22 cellular contexts compared by ENCODE assay signal in the genomic region with DNA sequence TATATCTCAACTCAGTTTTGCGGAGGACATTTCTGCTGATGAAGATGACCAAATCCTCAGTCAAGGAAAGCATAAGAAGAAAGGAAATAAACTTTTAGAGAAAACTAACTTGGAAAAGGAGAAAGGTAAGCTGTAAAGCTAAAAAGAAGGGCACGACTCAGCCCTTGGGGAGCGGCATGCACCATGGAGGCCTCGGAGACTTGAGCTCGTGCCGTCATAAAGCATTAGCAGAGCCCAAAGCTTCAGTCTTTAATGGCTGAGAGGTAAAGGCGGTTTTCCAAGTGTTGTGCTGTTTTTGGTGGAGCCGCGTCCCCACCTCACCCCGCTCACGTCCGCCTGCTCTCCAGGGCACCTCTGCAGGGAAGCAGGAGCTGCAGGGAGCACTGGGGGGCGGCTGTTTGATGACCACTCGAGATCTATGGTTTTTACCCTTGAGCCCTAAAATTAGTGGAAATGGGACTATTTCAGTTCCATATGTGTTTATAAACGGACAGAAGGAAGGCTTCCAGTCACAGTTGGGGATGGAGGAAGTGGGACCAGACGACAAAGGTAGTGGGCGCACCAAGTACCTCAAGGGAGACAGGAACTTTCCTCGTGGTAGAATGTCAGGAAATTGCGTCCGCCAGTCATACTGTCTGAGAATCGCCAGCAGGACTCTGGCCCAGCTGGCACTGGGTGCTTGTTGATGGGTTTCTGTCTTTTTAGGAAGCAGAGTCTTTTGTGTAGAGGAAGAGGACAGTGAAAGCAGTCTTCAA. TPM values are rescaled to one million over a fixed set of nuclear protein-coding genes. Genes with fewer than 3 reads are reported as not detected.
DNase-seq lines count a peak whose midpoint lies in the region; ATAC-seq and TF ChIP-seq lines count a peak whose summit lies in the region.
"Had no signal": no experiment of that assay in that cellular context is flagged by ENCODE, and none has a peak within 500 bp of the region (broad histone marks: within the 10 kb centered on the region; RNA-seq: fewer than 3 reads in every experiment).

No MANE protein-coding gene starts in this region.

- no peak for TF ChIP-seq POLR2A in spleen (IDR thresholded peaks at IDR 0.05)

- H3K9me3 ChIP-seq in spleen = no peaks in the 10 kb centered on the region
- H3K9me3 ChIP-seq: ascending aorta, esophagus muscularis mucosa, psoas muscle had no signal

- WGBS in spleen, 5 donors = 81 to 92% (median 86%) methylated on average over 21 of the region's 21 CpGs

- H3K4me1 ChIP-seq in spleen = peaks cover 0 to 27% (median 12%) of the 10 kb centered on the region in 6 donors
- no peaks in the 10 kb centered on the region for H3K4me1 ChIP-seq in foreskin keratinocyte
- H3K4me1 ChIP-seq: ascending aorta, psoas muscle had no signal

- intact Hi-C loops in spleen (cut with DNase I; ENCODE audit: low total_unique reads) = no loop called here

- no peaks in the 10 kb centered on the region for H3K9me3 Mint-ChIP-seq in activated T-cell treated with anti-CD3 and anti-CD28 coated beads, Interleukin-2, amount 50 U/mL, for 72 hours
- H3K9me3 Mint-ChIP-seq in central memory CD8-positive, alpha-beta T cell = no peaks in the 10 kb centered on the region
- H3K9me3 Mint-ChIP-seq in osteocyte (ENCODE audit: unreplicated experiment) = no peaks in the 10 kb centered on the region
- H3K9me3 Mint-ChIP-seq: HFFc6, nephron progenitor cell had no signal

- no peaks in the 10 kb centered on the region for H3K27me3 Mint-ChIP-seq in activated T-cell treated with anti-CD3 and anti-CD28 coated beads, Interleukin-2, amount 50 U/mL, for 72 hours (ENCODE audit: low read depth)
- no peaks in the 10 kb centered on the region for H3K27me3 Mint-ChIP-seq in central memory CD8-positive, alpha-beta T cell
- no peaks in the 10 kb centered on the region for H3K27me3 Mint-ChIP-seq in osteocyte (ENCODE audit: unreplicated experiment)
- H3K27me3 Mint-ChIP-seq: activated CD4-positive, alpha-beta T cell treated with anti-CD3 and anti-CD28 coated beads for 36 hours had no signal

- ATAC-seq in activated T-cell treated with anti-CD3 and anti-CD28 coated beads, Interleukin-2, amount 50 U/mL, for 72 hours (replicated peaks in 1 of 2) = no peak
- ATAC-seq in central memory CD8-positive, alpha-beta T cell (replicated peaks; ENCODE audit: extremely low read depth, poor library complexity, severe bottlenecking) = no peak
- no peak for ATAC-seq in foreskin keratinocyte
- ATAC-seq: activated CD4-positive, alpha-beta T cell treated with anti-CD3 and anti-CD28 coated beads for 36 hours had no signal

- peaks cover 6 to 100% (median 96%) of the 10 kb centered on the region in 6 donors for H3K36me3 ChIP-seq in spleen

- H3K4me3 Mint-ChIP-seq in activated T-cell treated with anti-CD3 and anti-CD28 coated beads, Interleukin-2, amount 50 U/mL, for 72 hours = no peak overlapping the region
- H3K4me3 Mint-ChIP-seq in central memory CD8-positive, alpha-beta T cell = no peak overlapping the region
- H3K4me3 Mint-ChIP-seq in osteocyte (ENCODE audit: unreplicated experiment) = no peak overlapping the region
- H3K4me3 Mint-ChIP-seq: activated CD4-positive, alpha-beta T cell treated with anti-CD3 and anti-CD28 coated beads for 36 hours; HFFc6; nephron progenitor cell had no signal

- H3K27ac ChIP-seq in spleen = no peak overlapping the region
- no peak overlapping the region for H3K27ac ChIP-seq in foreskin keratinocyte
- H3K27ac ChIP-seq: ascending aorta, esophagus muscularis mucosa, psoas muscle had no signal

- no peak overlapping the region for H3K4me3 ChIP-seq in spleen
- H3K4me3 ChIP-seq: ascending aorta, esophagus muscularis mucosa, psoas muscle had no signal

- TF ChIP-seq CTCF in spleen (IDR thresholded peaks at IDR 0.05 in 8 of 11, conservative IDR thresholded peaks at IDR 0.05 in 3 of 11) (no peak), foreskin keratinocyte (conservative IDR thresholded peaks at IDR 0.05) (no peak), osteocyte (IDR thresholded peaks at IDR 0.05) (no peak)

- peak overlapping the region; percentile 9 for H3K27ac Mint-ChIP-seq in activated T-cell treated with anti-CD3 and anti-CD28 coated beads, Interleukin-2, amount 50 U/mL, for 72 hours
- H3K27ac Mint-ChIP-seq in central memory CD8-positive, alpha-beta T cell (ENCODE audit: low read depth) = peak overlapping the region; percentile 65
- no peak overlapping the region for H3K27ac Mint-ChIP-seq in osteocyte (ENCODE audit: unreplicated experiment)
- H3K27ac Mint-ChIP-seq: activated CD4-positive, alpha-beta T cell treated with anti-CD3 and anti-CD28 coated beads for 36 hours; HFFc6; nephron progenitor cell had no signal

- H3K36me3 Mint-ChIP-seq in activated T-cell treated with anti-CD3 and anti-CD28 coated beads, Interleukin-2, amount 50 U/mL, for 72 hours (ENCODE audit: insufficient read depth in 2 of 2) = peaks cover 14 to 33% of the 10 kb centered on the region in 2 donors
- peaks cover 67% of the 10 kb centered on the region for H3K36me3 Mint-ChIP-seq in central memory CD8-positive, alpha-beta T cell (ENCODE audit: insufficient read depth)
- peaks cover 53% of the 10 kb centered on the region for H3K36me3 Mint-ChIP-seq in osteocyte (ENCODE audit: unreplicated experiment)

- DNase-seq in activated T-cell treated with anti-CD3 and anti-CD28 coated beads, Interleukin-2, amount 50 U/mL, for 72 hours = no peak
- no peak for DNase-seq in activated T-cell treated with anti-CD3 and anti-CD28 coated beads, Interleukin-2, amount 50 U/mL, for 1 hour
- peak; percentile 21 for DNase-seq in MV-4-11 (lab: John Stamatoyannopoulos, UW)
- DNase-seq in central memory CD8-positive, alpha-beta T cell (ENCODE audit: low spot score in 2 of 2) = no peak
- peak; percentile 46 for DNase-seq in spleen
- no peak for DNase-seq in foreskin keratinocyte
- no peak for DNase-seq in nucleus accumbens (lab: John Stamatoyannopoulos, UW)
- no peak for DNase-seq in osteocyte (ENCODE audit: extremely low spot score, unreplicated experiment)
- DNase-seq: activated CD4-positive, alpha-beta T cell treated with anti-CD3 and anti-CD28 coated beads for 36 hours; cerebellar nuclear complex; DMS 273 treated with DMSO at 0.1 percent for 48 hours; effector CD8-positive, alpha-beta T cell; HFFc6; NCI-H1417; NCI-H2107; nephron progenitor cell; NK-92 treated with Interleukin-12 subunit alpha and Interleukin-12 subunit beta, amount 100 ng/mL, for 24 hours; psoas muscle; RPMI8226; stimulated activated CD4-positive, alpha-beta T cell treated with anti-CD3 and anti-CD28 coated beads, Interleukin-4, amount 100 ng/mL, for 24 hours had no signal

- no peaks in the 10 kb centered on the region for H3K27me3 ChIP-seq in spleen (replicated peaks in 1 of 7)
- no peaks in the 10 kb centered on the region for H3K27me3 ChIP-seq in foreskin keratinocyte
- H3K27me3 ChIP-seq: ascending aorta, esophagus muscularis mucosa had no signal

- no peaks in the 10 kb centered on the region for H3K4me1 Mint-ChIP-seq in activated T-cell treated with anti-CD3 and anti-CD28 coated beads, Interleukin-2, amount 50 U/mL, for 72 hours (ENCODE audit: low read depth)
- peaks cover 4% of the 10 kb centered on the region for H3K4me1 Mint-ChIP-seq in central memory CD8-positive, alpha-beta T cell
- H3K4me1 Mint-ChIP-seq in osteocyte (ENCODE audit: unreplicated experiment) = no peaks in the 10 kb centered on the region
- H3K4me1 Mint-ChIP-seq: activated CD4-positive, alpha-beta T cell treated with anti-CD3 and anti-CD28 coated beads for 36 hours; nephron progenitor cell had no signal

RNA-seq across cellular contexts. Expression of a gene that starts 27.6 kb away (rescaled TPM):
- 10 to 100 TPM; 52.6 to 62.0 TPM for total RNA-seq in activated T-cell treated with anti-CD3 and anti-CD28 coated beads, Interleukin-2, amount 50 U/mL, for 72 hours
- total RNA-seq in spleen = 10 to 100 TPM; 25.3 to 28.9 (median 25.7) TPM
- polyA plus RNA-seq in spleen = 10 to 100 TPM in 2 of 3 donors, 1 to 10 TPM in 1; 7.9 to 11.6 (median 10.1) TPM
- total RNA-seq in foreskin keratinocyte = 42.0 and 42.2 TPM in 2 replicates
- polyA plus RNA-seq in foreskin keratinocyte = 14.5 and 16.1 TPM in 2 replicates
- 26.0 and 26.5 TPM in 2 replicates for total RNA-seq in osteocyte

RNA-seq across cellular contexts. Expression of a gene that starts 27.7 kb away (rescaled TPM):
- total RNA-seq in activated T-cell treated with anti-CD3 and anti-CD28 coated beads, Interleukin-2, amount 50 U/mL, for 72 hours = 1 to 10 TPM; 1.3 to 1.9 TPM
- total RNA-seq in spleen = 1 to 10 TPM in 2 of 7 donors, under 1 TPM in 3, not detected in 2; 0.19 to 1.9 (median 0.58) TPM
- polyA plus RNA-seq in spleen = under 1 TPM; 0.13 to 0.35 (median 0.19) TPM
- total RNA-seq in foreskin keratinocyte = 2.1 and 4.1 TPM in 2 replicates
- polyA plus RNA-seq in foreskin keratinocyte = 3.4 and 4.2 TPM in 2 replicates
- 3.4 and 3.7 TPM in 2 replicates for total RNA-seq in osteocyte

RNA-seq across cellular contexts. Expression of a gene that starts 31.9 kb away (rescaled TPM):
- total RNA-seq in activated T-cell treated with anti-CD3 and anti-CD28 coated beads, Interleukin-2, amount 50 U/mL, for 72 hours = 10 to 100 TPM; 87.9 to 99.5 TPM
- total RNA-seq in spleen (10 to 100 TPM; 41.1 to 82.9 (median 58.7) TPM), foreskin keratinocyte (150 and 176 TPM in 2 replicates), osteocyte (96.7 and 106 TPM in 2 replicates)
- polyA plus RNA-seq in spleen (10 to 100 TPM; 17.9 to 39.0 (median 24.7) TPM), foreskin keratinocyte (176 and 205 TPM in 2 replicates)

Comparison
In these comparisons a context has a peak if more than half of its experiments do, and no peak if none do; other contexts are left out.
1. DNase-seq: peak in MV-4-11 (single experiment) and spleen (single experiment); none in activated T-cell treated with anti-CD3 and anti-CD28 coated beads, Interleukin-2, amount 50 U/mL, for 72 hours (0 of 2), activated T-cell treated with anti-CD3 and anti-CD28 coated beads, Interleukin-2, amount 50 U/mL, for 1 hour (single experiment), central memory CD8-positive, alpha-beta T cell (0 of 2), foreskin keratinocyte (0 of 2), nucleus accumbens (0 of 56) and osteocyte (single experiment).